In the genomic region with DNA sequence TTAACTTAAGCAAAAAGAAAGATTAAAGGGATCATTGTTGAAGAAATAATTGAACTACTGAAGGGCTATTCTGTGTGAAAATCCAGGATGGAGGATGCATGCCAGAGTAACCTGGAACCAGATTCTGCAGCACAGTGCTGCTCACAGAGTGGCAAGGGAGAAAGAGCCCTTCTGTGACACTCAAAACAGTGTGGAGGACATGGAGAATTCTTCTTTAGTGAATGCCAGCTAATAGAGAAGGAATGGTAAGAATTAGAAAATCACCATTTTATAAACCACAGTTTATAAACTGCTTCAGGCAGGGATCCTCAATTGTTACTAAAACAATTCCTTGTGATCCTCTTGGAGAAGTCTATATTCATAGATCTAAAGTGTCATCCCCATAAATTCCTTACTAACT, we compare ENCODE assay signal across 15 cellular contexts.
"Had no signal": no experiment of that assay in that cellular context is flagged by ENCODE, and none has a peak within 500 bp of the region (broad histone marks: within the 10 kb centered on the region; RNA-seq: fewer than 3 reads in every experiment).

No MANE protein-coding gene starts in this region.

- H3K4me1 ChIP-seq: adrenal gland, body of pancreas, psoas muscle, right lobe of liver, spleen, stomach, testis had no signal

- H3K27ac ChIP-seq: adrenal gland, body of pancreas, psoas muscle, right lobe of liver, spleen, stomach, testis had no signal

- DNase-seq: activated CD4-positive, alpha-beta memory T cell treated with anti-CD3 and anti-CD28 coated beads for 36 hours; activated CD4-positive, alpha-beta T cell treated with anti-CD3 and anti-CD28 coated beads for 36 hours; activated effector memory CD4-positive, alpha-beta T cell treated with Interleukin-2 at 50 U/mL for 16 hours; activated T-cell treated with anti-CD3 and anti-CD28 coated beads, Interleukin-2, amount 50 U/mL, for 4 hours; adrenal gland; body of pancreas; caudate nucleus; glutamatergic neuron; psoas muscle; right lobe of liver; spleen; stomach; testis had no signal

- ATAC-seq: activated CD4-positive, alpha-beta T cell treated with anti-CD3 and anti-CD28 coated beads for 36 hours; activated T-cell treated with anti-CD3 and anti-CD28 coated beads, Interleukin-2, amount 50 U/mL, for 4 hours; body of pancreas; psoas muscle; right lobe of liver had no signal

- H3K27me3 ChIP-seq: adrenal gland, body of pancreas, right lobe of liver, spleen, stomach, testis had no signal

- H3K9me3 ChIP-seq: adrenal gland, body of pancreas, psoas muscle, right lobe of liver, spleen, stomach, testis had no signal

- H3K36me3 ChIP-seq: adrenal gland, right lobe of liver, spleen, stomach had no signal

- H3K4me3 ChIP-seq: adrenal gland, body of pancreas, psoas muscle, right lobe of liver, spleen, stomach, testis had no signal

- FAIRE-seq: colon, endometrium had no signal
